14 cellular contexts compared by ENCODE assay signal in genomic region chr5:136279314-136279713, GRCh38.
"Had no signal": no experiment of that assay in that cellular context is flagged by ENCODE, and none has a peak within 500 bp of the region (broad histone marks: within the 10 kb centered on the region; RNA-seq: fewer than 3 reads in every experiment).

No MANE protein-coding gene starts in this region.

- DNase-seq: activated B cell treated with CpG ODN at 0.5 μM for 24 hours; activated CD4-positive, alpha-beta T cell treated with anti-CD3 and anti-CD28 coated beads for 48 hours; activated CD8-positive, alpha-beta T cell treated with anti-CD3 and anti-CD28 coated beads for 36 hours; activated naive CD4-positive, alpha-beta T cell; activated naive CD8-positive, alpha-beta T cell treated with anti-CD3 and anti-CD28 coated beads, Interleukin-2, amount 10 ng/mL, durations not matched to agents 7 days and 5 days; activated T-cell treated with anti-CD3 and anti-CD28 coated beads, Interleukin-2, amount 50 U/mL, for 1 hour; lower lobe of right lung; natural killer cell; pancreas; sigmoid colon; spleen; stimulated activated naive CD4-positive, alpha-beta T cell; T-cell had no signal

- ATAC-seq: activated CD8-positive, alpha-beta T cell treated with anti-CD3 and anti-CD28 coated beads for 36 hours; activated T-helper 17 cell treated with anti-CD3 and anti-CD28 coated beads, Interleukin-2, amount 50 U/mL, for 72 hours; lower lobe of right lung; natural killer cell; pancreas; T-cell had no signal
